Comparison of ENCODE assay signal across 8 cellular contexts in the genomic region with DNA sequence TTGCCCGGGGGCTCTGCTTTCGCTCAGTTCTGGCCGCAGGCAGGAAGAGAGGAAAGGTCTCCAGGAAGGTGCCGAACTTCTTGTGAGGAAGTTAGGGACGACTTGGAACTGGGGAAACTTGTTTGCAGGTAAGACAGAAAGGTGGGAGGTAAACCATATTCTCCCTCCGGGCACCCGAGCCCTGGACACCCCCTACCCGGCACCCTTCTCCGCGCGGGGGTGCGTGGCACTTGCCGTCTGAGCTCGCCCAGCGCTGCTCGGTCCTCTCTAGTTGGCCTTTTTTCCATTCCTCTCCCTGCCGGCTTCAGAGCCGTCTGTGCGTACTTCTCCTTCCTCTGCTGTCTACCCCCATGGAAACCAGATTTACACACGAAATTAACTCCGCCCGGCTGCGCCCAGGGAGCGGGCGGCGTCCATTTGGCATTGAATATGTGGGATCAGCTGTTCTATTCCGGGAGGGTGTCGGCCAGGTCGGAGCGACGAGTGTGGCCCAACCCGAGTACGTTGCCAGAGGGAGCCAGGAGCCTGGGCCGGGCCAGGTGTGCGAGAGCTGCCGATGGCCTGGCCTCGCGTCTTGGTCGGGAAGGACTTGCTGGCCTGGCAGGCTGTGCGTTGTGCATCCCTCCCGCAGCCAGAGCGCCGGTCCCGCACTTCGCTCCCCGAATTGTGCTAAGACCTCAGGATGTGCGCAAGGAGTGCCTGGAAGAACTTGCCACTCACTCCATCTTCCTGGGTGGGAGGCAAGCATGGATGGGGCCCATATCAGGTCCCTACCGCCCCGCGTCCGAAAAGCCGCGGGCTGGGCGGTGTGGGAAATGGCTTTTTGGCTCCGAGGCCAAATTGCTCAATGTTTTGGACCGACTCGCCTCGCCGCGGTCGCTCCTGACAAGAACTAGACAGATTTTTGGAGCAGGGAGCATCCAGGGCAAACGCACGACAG. TPM values are rescaled to one million over a fixed set of nuclear protein-coding genes. Genes with fewer than 3 reads are reported as not detected.
DNase-seq lines count a peak whose midpoint lies in the region; ATAC-seq, FAIRE-seq and TF ChIP-seq lines count a peak whose summit lies in the region.

No MANE protein-coding gene starts in this region.

- H3K4me1 ChIP-seq in keratinocyte (ENCODE audit: control insufficient read depth, extremely low read depth, insufficient read depth, low read length) (peaks cover 48% of the 10 kb centered on the region), stomach (peaks cover 61 to 90% (median 82%) of the 10 kb centered on the region in 4 donors)

- H3K27me3 ChIP-seq in keratinocyte (ENCODE audit: control insufficient read depth, extremely low read depth, insufficient read depth, low read length) (peaks cover 70% of the 10 kb centered on the region), stomach (peaks cover 26 to 85% (median 80%) of the 10 kb centered on the region in 3 donors)

- no peak overlapping the region for H3K9ac ChIP-seq in keratinocyte (ENCODE audit: control insufficient read depth, extremely low read depth, insufficient read depth, low read length)

- ATAC-seq in GM21717 (IDR thresholded peaks at IDR 0.05; ENCODE audit: unreplicated experiment) = no peak

- no peaks in the 10 kb centered on the region for H3K36me3 ChIP-seq in keratinocyte (ENCODE audit: control insufficient read depth in 2 of 2, extremely low read depth in 1 of 2, insufficient read depth in 2 of 2, low read length in 2 of 2)
- H3K36me3 ChIP-seq in stomach = no peaks in the 10 kb centered on the region

- no peaks in the 10 kb centered on the region for H3K9me3 ChIP-seq in keratinocyte (ENCODE audit: control insufficient read depth, low read depth, low read length)
- H3K9me3 ChIP-seq in stomach = no peaks in the 10 kb centered on the region

- no peak for TF ChIP-seq EP300 in stomach (IDR thresholded peaks at IDR 0.05)

- TF ChIP-seq CTCF in keratinocyte (optimal IDR thresholded peaks at IDR 0.05 in 1 of 3, IDR thresholded peaks at IDR 0.05 in 1 of 3, conservative IDR thresholded peaks at IDR 0.05 in 1 of 3; ENCODE audit: extremely low read depth in 1 of 3, insufficient read depth in 2 of 3, low read length in 3 of 3) (no peak), stomach (IDR thresholded peaks at IDR 0.05) (no peak)

- intact Hi-C loops in stomach (cut with DNase I; ENCODE audit: low total_unique reads) = no loop called here

- no peaks in the 10 kb centered on the region for H3K79me2 ChIP-seq in keratinocyte (ENCODE audit: control insufficient read depth, insufficient read depth, low read length)

- H3K4me3 ChIP-seq in keratinocyte (ENCODE audit: control insufficient read depth in 2 of 3, extremely low read depth in 1 of 3, insufficient read depth in 2 of 3, low read depth in 1 of 3, low read length in 3 of 3) = peak overlapping the region in 2 of 3 experiments; percentile 29 to 36
- peak overlapping the region; percentile 50 to 66 (median 53) for H3K4me3 ChIP-seq in stomach

- H2AFZ ChIP-seq in keratinocyte (ENCODE audit: control insufficient read depth, low read length) = no peak overlapping the region

- no peak for FAIRE-seq in keratinocyte (lab: Jason Lieb, UNC)

- no peaks in the 10 kb centered on the region for H3K9me1 ChIP-seq in keratinocyte (ENCODE audit: control insufficient read depth, extremely low read depth, insufficient read depth, low read length)

- H3K27ac ChIP-seq in keratinocyte (ENCODE audit: control insufficient read depth, insufficient read depth, low read length) (no peak overlapping the region), stomach (peak overlapping the region; percentile 31 to 80 (median 68))

- H4K20me1 ChIP-seq in keratinocyte (ENCODE audit: control insufficient read depth, extremely low read depth, insufficient read depth, low read length) = no peaks in the 10 kb centered on the region

- dilution Hi-C loops in keratinocyte (cut with MboI; ENCODE audit: extremely low pct_ligation_motif_present, low sequenced_read_pairs) = no loop called here

- DNase-seq in NCI-H345 (lab: John Stamatoyannopoulos, UW) (peak; percentile 20), NCI-H345 treated with DMSO at 0.1 percent for 48 hours (lab: John Stamatoyannopoulos, UW; ENCODE audit: unreplicated experiment) (no peak), astrocyte of the hippocampus (ENCODE audit: low read depth, low spot score) (peak; percentile 75), keratinocyte (ENCODE audit: low read depth, low spot score) (no peak), stomach (no peak), NCI-H2196 treated with DMSO at 0.1 percent for 48 hours (lab: John Stamatoyannopoulos, UW; ENCODE audit: unreplicated experiment) (no peak), NCI-H226 (no peak)

- H3K4me2 ChIP-seq in keratinocyte (ENCODE audit: control insufficient read depth, extremely low read depth, insufficient read depth, low read depth, low read length) = peak overlapping the region; percentile 54

- TF ChIP-seq POLR2A in stomach (IDR thresholded peaks at IDR 0.05) = no peak

- WGBS in stomach, 5 donors = 4 to 15% (median 7%) methylated on average over 29 to 63 of the region's 63 CpGs

RNA-seq across cellular contexts. Expression of gene PDGFRA, which starts 1.7 kb away (rescaled TPM):
- polyA plus RNA-seq in keratinocyte (0.22 to 0.40 TPM (median 0.27 TPM) in 3 replicates), stomach (10 to 100 TPM in 2 of 3 donors, 1 to 10 TPM in 1; 8.2 to 32.1 (median 19.3) TPM)
- not detected for polyA plus RNA-seq in keratinocyte (2011; ENCODE audit: low read depth)
- polyA plus RNA-seq in keratinocyte (2011; cell fraction: cytosol; rRNA removed) = 0.48 and 0.61 TPM in 2 replicates
- 0.19 and 0.32 TPM in 2 replicates for polyA plus RNA-seq in keratinocyte (2011; cell fraction: nucleus; rRNA removed)
- polyA plus RNA-seq in keratinocyte (2012; ENCODE audit: low replicate concordance) = 0.18 and 0.27 TPM in 2 replicates
- 0.10 to 0.26 TPM in 2 of 3 replicates, not detected in the other for polyA minus RNA-seq in keratinocyte
- not detected for polyA minus RNA-seq in keratinocyte (2011; cell fraction: cytosol; rRNA and poly(A)+ RNA removed)
- polyA minus RNA-seq in keratinocyte (2011; cell fraction: nucleus; rRNA and poly(A)+ RNA removed) = 0.62 TPM in 1 of 2 replicates, not detected in the other
- total RNA-seq in stomach = 100 to 1,000 TPM in 2 of 5 donors, 10 to 100 TPM in 3; 44.6 to 371 (median 84.0) TPM

Comparison
In these comparisons a context has a peak if more than half of its experiments do, and no peak if none do; other contexts are left out.
1. DNase-seq: peak in NCI-H345 (single experiment) and astrocyte of the hippocampus (single experiment); none in NCI-H345 treated with DMSO at 0.1 percent for 48 hours (single experiment), keratinocyte (single experiment), stomach (single experiment), NCI-H2196 treated with DMSO at 0.1 percent for 48 hours (single experiment) and NCI-H226 (single experiment).
2. RNA of gene PDGFRA, which starts 1.7 kb away (polyA plus RNA-seq): 8.2 to 32.1 TPM in stomach; 0.18 to 0.61 TPM in keratinocyte; every median in the first group is over 4 times any median in the second.